In genomic region chr1:9714257-9714718, GRCh38 we compare ENCODE assay signal across 11 cellular contexts.
A peak's percentile ranks its signal among the peaks of the same experiment; 100 is the strongest.
DNase-seq lines count a peak whose midpoint lies in the region; ATAC-seq and TF ChIP-seq lines count a peak whose summit lies in the region.
"Had no signal": no experiment of that assay in that cellular context is flagged by ENCODE, and none has a peak within 500 bp of the region (broad histone marks: within the 10 kb centered on the region; RNA-seq: fewer than 3 reads in every experiment).

No MANE protein-coding gene starts in this region.

- intact Hi-C loops in breast epithelium (cut with DNase I; ENCODE audit: low total_unique reads) = no loop called here

- H3K36me3 ChIP-seq in breast epithelium = no peaks in the 10 kb centered on the region

- no peaks in the 10 kb centered on the region for H3K9me3 ChIP-seq in breast epithelium
- H3K9me3 ChIP-seq: upper lobe of right lung had no signal

- H3K27ac ChIP-seq in breast epithelium = no peak overlapping the region
- H3K27ac ChIP-seq: HL-60, upper lobe of right lung had no signal

- H3K27me3 ChIP-seq in breast epithelium = no peaks in the 10 kb centered on the region
- H3K27me3 ChIP-seq: upper lobe of right lung had no signal

- no peaks in the 10 kb centered on the region for H3K4me1 ChIP-seq in breast epithelium

- no peak overlapping the region for H3K4me3 ChIP-seq in breast epithelium
- H3K4me3 ChIP-seq: upper lobe of right lung had no signal

- DNase-seq in activated gamma-delta T cell treated with Interleukin-2 at 50 U/mL for 16 hours (peak; percentile 40), activated gamma-delta T cell (lab: John Stamatoyannopoulos, UW) (no peak), breast epithelium (ENCODE audit: low spot score in 2 of 2) (no peak), epidermal melanocyte (ENCODE audit: insufficient read length, low spot score) (no peak)
- DNase-seq in activated CD4-positive, alpha-beta T cell treated with anti-CD3 and anti-CD28 coated beads for 48 hours = peak; percentile 47
- DNase-seq in effector CD4-positive, alpha-beta T cell = peak; percentile 39
- no peak for DNase-seq in stimulated activated naive CD8-positive, alpha-beta T cell treated with anti-CD3 and anti-CD28 coated beads, Interleukin-15, Interleukin-2, amounts not matched to agents 100 U/mL and 50 U/mL, for 24 hours
- DNase-seq: upper lobe of right lung had no signal

- ATAC-seq in stimulated activated naive CD8-positive, alpha-beta T cell treated with anti-CD3 and anti-CD28 coated beads, Interleukin-15, Interleukin-2, amounts not matched to agents 100 U/mL and 50 U/mL, for 24 hours = peak; percentile 33
- no peak for ATAC-seq in HG02852 (IDR thresholded peaks at IDR 0.05; ENCODE audit: unreplicated experiment)
- ATAC-seq: sciatic nerve, upper lobe of right lung had no signal

- TF ChIP-seq CTCF in breast epithelium (IDR thresholded peaks at IDR 0.05) = no peak

- no peak for TF ChIP-seq POLR2A in breast epithelium (IDR thresholded peaks at IDR 0.05)

Comparison
In these comparisons a context has a peak if more than half of its experiments do, and no peak if none do; other contexts are left out.
1. DNase-seq: peak in activated gamma-delta T cell treated with Interleukin-2 at 50 U/mL for 16 hours (single experiment), activated CD4-positive, alpha-beta T cell treated with anti-CD3 and anti-CD28 coated beads for 48 hours (single experiment) and effector CD4-positive, alpha-beta T cell (single experiment); none in activated gamma-delta T cell (single experiment), stimulated activated naive CD8-positive, alpha-beta T cell treated with anti-CD3 and anti-CD28 coated beads, Interleukin-15, Interleukin-2, amounts not matched to agents 100 U/mL and 50 U/mL, for 24 hours (single experiment), breast epithelium (0 of 2) and epidermal melanocyte (single experiment).